In the genomic region with DNA sequence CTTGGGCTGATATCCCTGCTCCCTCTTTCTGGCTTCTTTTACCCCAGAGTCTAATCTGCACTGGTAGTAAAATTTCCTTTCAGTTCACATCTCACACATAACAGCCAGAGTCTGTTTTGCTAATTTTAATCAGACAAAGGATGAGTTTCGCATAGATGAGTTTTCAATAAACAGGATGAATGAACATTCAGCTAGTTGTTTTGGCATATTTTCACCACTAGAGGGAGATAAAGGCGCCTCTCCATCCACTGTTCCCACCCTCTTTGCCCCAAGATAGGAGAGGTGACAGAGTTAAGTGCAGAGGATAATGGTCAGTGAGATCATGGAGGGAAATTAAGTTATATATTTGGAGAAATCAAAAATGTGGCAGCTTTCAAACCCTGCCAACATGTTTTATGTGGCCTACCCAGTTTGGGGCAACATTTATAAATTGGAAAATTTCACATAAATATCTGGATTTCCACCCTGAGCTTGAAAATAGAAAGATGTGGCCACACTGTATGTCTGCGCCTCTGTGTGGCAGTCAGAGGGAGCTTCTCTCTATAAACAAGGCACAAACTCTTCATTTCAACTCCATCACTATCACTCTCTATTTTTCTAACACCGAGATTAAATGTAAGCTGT, we compare ENCODE assay signal across 8 cellular contexts. TPM values are rescaled to one million over a fixed set of nuclear protein-coding genes. Genes with fewer than 3 reads are reported as not detected.
DNase-seq lines count a peak whose midpoint lies in the region; ATAC-seq and TF ChIP-seq lines count a peak whose summit lies in the region.

No MANE protein-coding gene starts in this region.

- H3K4me3 Mint-ChIP-seq in activated CD4-positive, alpha-beta memory T cell treated with anti-CD3 and anti-CD28 coated beads for 36 hours: no peak overlapping the region

- no peak overlapping the region for H3K27ac Mint-ChIP-seq in activated CD4-positive, alpha-beta memory T cell treated with anti-CD3 and anti-CD28 coated beads for 36 hours

- no peak overlapping the region for H3K4me3 ChIP-seq in DOHH2 (ENCODE audit: low read length)

- intact Hi-C loops in activated CD4-positive, alpha-beta memory T cell treated with anti-CD3 and anti-CD28 coated beads for 36 hours (cut with micrococcal nuclease): loop anchor here (1.0 kb wide), 1 partner anchor 127 kb away; no protein-coding TSS in a partner anchor

- H4K20me1 ChIP-seq in DOHH2 (ENCODE audit: control insufficient read depth, insufficient read depth, low read depth, low read length): no peaks in the 10 kb centered on the region

- no peaks in the 10 kb centered on the region for H3K79me2 ChIP-seq in DOHH2 (ENCODE audit: control insufficient read depth, low read length)

- no peaks in the 10 kb centered on the region for H3K36me3 Mint-ChIP-seq in activated CD4-positive, alpha-beta memory T cell treated with anti-CD3 and anti-CD28 coated beads for 36 hours

- POLR2A ChIA-PET in activated CD4-positive, alpha-beta memory T cell treated with anti-CD3 and anti-CD28 coated beads for 36 hours (lab: Charles Lee): no interaction called here

- H3K9me3 Mint-ChIP-seq in activated CD4-positive, alpha-beta memory T cell treated with anti-CD3 and anti-CD28 coated beads for 36 hours: no peaks in the 10 kb centered on the region

- no peaks in the 10 kb centered on the region for H3K4me1 ChIP-seq in DOHH2 (ENCODE audit: control insufficient read depth, low read length)

- DNase-seq in NOMO-1 treated with dmso at 0.1 percent for 144 hours (lab: John Stamatoyannopoulos, UW; ENCODE audit: unreplicated experiment) (peak; percentile 44), dermis microvascular lymphatic vessel endothelial cell (ENCODE audit: low read depth in 2 of 2) (peak; percentile 14 to 63), medulla oblongata (ENCODE audit: extremely low spot score) (peak; percentile 79)
- DNase-seq in activated CD4-positive, alpha-beta memory T cell treated with anti-CD3 and anti-CD28 coated beads for 36 hours: no peak

- no peaks in the 10 kb centered on the region for H3F3A ChIP-seq in DOHH2 (ENCODE audit: control insufficient read depth, insufficient read depth)

- H3K36me3 ChIP-seq in DOHH2 (ENCODE audit: control insufficient read depth, low read length): no peaks in the 10 kb centered on the region

- no peaks in the 10 kb centered on the region for H3K4me1 Mint-ChIP-seq in activated CD4-positive, alpha-beta memory T cell treated with anti-CD3 and anti-CD28 coated beads for 36 hours (ENCODE audit: low read depth)

- ATAC-seq in GM19455 (IDR thresholded peaks at IDR 0.05; ENCODE audit: unreplicated experiment) (peak; percentile 77), HG03521 (IDR thresholded peaks at IDR 0.05; ENCODE audit: unreplicated experiment) (peak; percentile 77), HG03045 (IDR thresholded peaks at IDR 0.05; ENCODE audit: unreplicated experiment) (no peak)

- TF ChIP-seq CTCF in DOHH2 (IDR thresholded peaks at IDR 0.05; ENCODE audit: low read depth, low read length, poor library complexity, severe bottlenecking): peak; percentile 95

- no peaks in the 10 kb centered on the region for H3K9me2 ChIP-seq in DOHH2 (replicated peaks; ENCODE audit: control insufficient read depth, low read length)

- no peaks in the 10 kb centered on the region for H3K9me3 ChIP-seq in DOHH2 (ENCODE audit: control insufficient read depth, insufficient read depth, low read length)

- H3K27ac ChIP-seq in DOHH2 (ENCODE audit: low read depth, low read length): no peak overlapping the region

- H3K27me3 ChIP-seq in DOHH2 (ENCODE audit: control insufficient read depth, low read length): no peaks in the 10 kb centered on the region

- CTCF ChIA-PET in activated CD4-positive, alpha-beta memory T cell treated with anti-CD3 and anti-CD28 coated beads for 36 hours (lab: Charles Lee): interaction anchor here (0.8 to 3.6 kb wide), 22 partner anchors 9 to 539 kb away, joined by 3 to 48 read pairs (median 4); no protein-coding TSS in a partner anchor

- H3K27me3 Mint-ChIP-seq in activated CD4-positive, alpha-beta memory T cell treated with anti-CD3 and anti-CD28 coated beads for 36 hours: peaks cover 12% of the 10 kb centered on the region

- no peak overlapping the region for H3K4me2 ChIP-seq in DOHH2 (ENCODE audit: low read length)

RNA-seq across cellular contexts. Expression of a gene that starts 48.5 kb away (rescaled TPM):
- 0.90 and 1.9 TPM in 2 replicates for total RNA-seq in dermis microvascular lymphatic vessel endothelial cell
- total RNA-seq in activated CD4-positive, alpha-beta memory T cell treated with anti-CD3 and anti-CD28 coated beads for 36 hours: not detected
